8 cellular contexts compared by ENCODE assay signal in the genomic region with DNA sequence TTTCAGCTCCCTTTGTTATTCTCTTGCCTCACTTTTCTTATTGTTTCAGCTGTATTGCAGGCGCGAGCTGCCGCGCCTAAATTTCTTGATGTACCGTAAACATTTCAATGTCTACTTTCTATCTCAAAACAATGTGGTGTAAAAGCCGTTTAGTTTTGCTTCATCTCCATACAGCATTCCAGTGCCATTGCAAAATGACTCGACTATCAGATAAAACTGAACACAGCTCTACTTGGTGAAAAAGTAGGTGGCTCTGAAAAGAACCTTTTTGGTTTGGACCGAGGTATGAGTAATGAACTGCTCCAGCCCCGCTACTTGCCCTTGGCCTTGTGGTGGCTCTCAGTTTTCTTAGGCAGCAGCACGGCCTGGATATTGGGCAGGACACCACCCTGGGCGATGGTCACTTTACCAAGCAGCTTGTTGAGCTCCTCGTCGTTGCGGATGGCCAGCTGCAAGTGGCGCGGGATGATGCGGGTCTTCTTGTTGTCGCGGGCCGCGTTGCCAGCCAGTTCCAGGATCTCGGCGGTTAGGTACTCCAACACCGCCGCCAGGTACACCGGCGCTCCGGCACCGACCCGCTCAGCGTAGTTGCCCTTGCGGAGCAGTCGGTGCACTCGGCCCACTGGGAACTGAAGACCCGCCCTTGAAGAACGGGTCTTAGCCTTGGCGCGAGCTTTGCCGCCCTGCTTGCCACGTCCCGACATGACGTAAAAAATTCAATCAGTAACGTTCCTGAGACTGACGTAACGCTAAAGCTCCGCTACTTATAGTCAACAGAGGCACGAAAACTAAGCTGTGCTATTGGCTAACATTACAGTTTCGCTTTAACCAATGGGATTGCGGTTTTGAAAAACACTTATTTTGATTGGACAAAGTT.
DNase-seq lines count a peak whose midpoint lies in the region; ATAC-seq and TF ChIP-seq lines count a peak whose summit lies in the region.

No MANE protein-coding gene starts in this region.

- peak; percentile 79 to 99 (median 96) for DNase-seq in CD4-positive, CD25-positive, alpha-beta regulatory T cell
- DNase-seq in NCI-H524 treated with DMSO at 0.1 percent for 48 hours (lab: John Stamatoyannopoulos, UW) (peak; percentile 70), dorsolateral prefrontal cortex (peak; percentile 36 to 80 (median 68)), left lung (peak; percentile 91 to 93)
- peak; percentile 64 for DNase-seq in activated CD4-positive, alpha-beta T cell treated with anti-CD3 and anti-CD28 coated beads, Interleukin-2, amount 50 U/mL, for 1 hour
- DNase-seq in stimulated activated CD4-positive, alpha-beta T cell treated with anti-CD3 and anti-CD28 coated beads, Interleukin-4, amount 100 ng/mL, for 24 hours = peak; percentile 77

- H3K4me3 Mint-ChIP-seq in CD4-positive, CD25-positive, alpha-beta regulatory T cell = no peak overlapping the region

- TF ChIP-seq CTCF in dorsolateral prefrontal cortex (IDR thresholded peaks at IDR 0.05 in 54 of 56, conservative IDR thresholded peaks at IDR 0.05 in 2 of 56; ENCODE audit: low read depth in 1 of 56, partially characterized antibody in 56 of 56) (peak in 3 of 56 donors; percentile 9 to 21 (median 13)), left lung (IDR thresholded peaks at IDR 0.05) (no peak)

- H3K4me1 ChIP-seq in CD4-positive, CD25-positive, alpha-beta regulatory T cell (ENCODE audit: control insufficient read depth, insufficient read depth, low read length, poor library complexity, severe bottlenecking) = peaks cover 40% of the 10 kb centered on the region
- H3K4me1 ChIP-seq in left lung = peaks cover 6 to 34% of the 10 kb centered on the region in 2 donors

- H3K9me3 ChIP-seq in CD4-positive, CD25-positive, alpha-beta regulatory T cell (ENCODE audit: control insufficient read depth in 2 of 2, low read length in 2 of 2) = no peaks in the 10 kb centered on the region
- no peaks in the 10 kb centered on the region for H3K9me3 ChIP-seq in left lung

- H3K9me3 Mint-ChIP-seq in CD4-positive, CD25-positive, alpha-beta regulatory T cell = peaks cover 0 to 1% (median 0%) of the 10 kb centered on the region in 7 donors

- intact Hi-C loops in dorsolateral prefrontal cortex (cut with DNase I) = loop anchor here in 1 of 2 donors (10.0 kb wide), 1 partner anchor 57 kb away; a partner anchor contains a TSS
- intact Hi-C loops in left lung (cut with DNase I) = no loop called here

- peaks cover 5 to 19% (median 15%) of the 10 kb centered on the region in 4 donors for H3K4me1 Mint-ChIP-seq in CD4-positive, CD25-positive, alpha-beta regulatory T cell

- H3K27me3 ChIP-seq in CD4-positive, CD25-positive, alpha-beta regulatory T cell (ENCODE audit: control insufficient read depth, insufficient read depth, low read length) = no peaks in the 10 kb centered on the region
- H3K27me3 ChIP-seq in dorsolateral prefrontal cortex (peaks cover 0 to 98% (median 7%) of the 10 kb centered on the region in 45 donors), left lung (no peaks in the 10 kb centered on the region)

- no peaks in the 10 kb centered on the region for H3K36me3 Mint-ChIP-seq in CD4-positive, CD25-positive, alpha-beta regulatory T cell

- H3K27ac Mint-ChIP-seq in CD4-positive, CD25-positive, alpha-beta regulatory T cell = no peak overlapping the region

- peak; percentile 82 to 84 for ATAC-seq in CD4-positive, CD25-positive, alpha-beta regulatory T cell (ENCODE audit: low read depth in 2 of 2)
- ATAC-seq in GM19372 (IDR thresholded peaks at IDR 0.05; ENCODE audit: low read depth, unreplicated experiment) (peak; percentile 72), HG03460 (IDR thresholded peaks at IDR 0.05; ENCODE audit: unreplicated experiment) (peak; percentile 70), left lung (peak; percentile 87)

- H3K36me3 ChIP-seq in CD4-positive, CD25-positive, alpha-beta regulatory T cell (ENCODE audit: control insufficient read depth, insufficient read depth, low read length) = no peaks in the 10 kb centered on the region
- H3K36me3 ChIP-seq in left lung = no peaks in the 10 kb centered on the region

- H3K27me3 Mint-ChIP-seq in CD4-positive, CD25-positive, alpha-beta regulatory T cell = no peaks in the 10 kb centered on the region

- peak overlapping the region; percentile 98 for H3K4me3 ChIP-seq in CD4-positive, CD25-positive, alpha-beta regulatory T cell (ENCODE audit: low read depth, low read length)
- H3K4me3 ChIP-seq in dorsolateral prefrontal cortex (peak overlapping the region; percentile 49 to 87 (median 72)), left lung (peak overlapping the region; percentile 63 to 83)

- peak overlapping the region; percentile 98 for H3K27ac ChIP-seq in CD4-positive, CD25-positive, alpha-beta regulatory T cell (ENCODE audit: insufficient read depth, low read length, poor library complexity, severe bottlenecking)
- H3K27ac ChIP-seq in dorsolateral prefrontal cortex = peak overlapping the region; percentile 53 to 97 (median 88)
- H3K27ac ChIP-seq in left lung = peak overlapping the region; percentile 94 to 100

Comparison
In these comparisons a context has a peak if more than half of its experiments do, and no peak if none do; other contexts are left out.
1. Peak in every context shown above with its lines: DNase-seq, ATAC-seq, H3K4me3 ChIP-seq and H3K27ac ChIP-seq.